Comparison of ENCODE assay signal across 23 cellular contexts in the genomic region with DNA sequence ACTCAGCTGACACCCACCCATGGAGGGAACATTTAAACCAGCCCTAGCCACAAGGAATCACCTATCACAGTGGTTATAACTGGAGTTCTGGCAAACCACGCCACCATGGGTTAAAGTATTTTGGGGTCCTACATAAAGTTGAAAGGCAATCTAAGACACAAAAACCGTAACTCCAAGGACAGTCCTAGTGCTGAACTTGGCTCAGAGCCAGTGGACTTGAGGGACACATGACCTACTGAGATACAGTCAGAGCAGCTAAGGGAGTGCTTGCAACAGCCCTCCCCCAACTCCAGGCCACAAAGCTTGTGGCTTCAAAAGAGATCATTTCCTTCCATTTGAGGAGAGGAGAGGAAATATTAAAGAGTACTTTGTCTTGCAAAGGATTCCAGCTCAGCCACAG.
"Had no signal": no experiment of that assay in that cellular context is flagged by ENCODE, and none has a peak within 500 bp of the region (broad histone marks: within the 10 kb centered on the region; RNA-seq: fewer than 3 reads in every experiment).

No MANE protein-coding gene starts in this region.

- H3K4me1 ChIP-seq: esophagus squamous epithelium, gastroesophageal sphincter, pancreas, suprapubic skin, thyroid gland had no signal

- H3K9me3 Mint-ChIP-seq: nephron, type B pancreatic cell had no signal

- H3K36me3 ChIP-seq: esophagus squamous epithelium, gastroesophageal sphincter, pancreas, suprapubic skin, thyroid gland had no signal

- H3K4me2 ChIP-seq: smooth muscle cell had no signal

- DNase-seq: dermis blood vessel endothelial cell; esophagus squamous epithelium; foreskin fibroblast; glutamatergic neuron; kidney; left cardiac atrium; mesendoderm; naive B cell; occipital lobe; stimulated activated CD4-positive, alpha-beta T cell treated with anti-CD3 and anti-CD28 coated beads, Interleukin-4, amount 100 ng/mL, for 1 hour; stimulated activated CD8-positive, alpha-beta memory T cell treated with anti-CD3 and anti-CD28 coated beads, Interleukin-4, amount 100 ng/mL, for 48 hours; stimulated activated naive CD8-positive, alpha-beta T cell treated with anti-CD3 and anti-CD28 coated beads, Interleukin-15, Interleukin-2, amounts not matched to agents 100 U/mL and 50 U/mL, for 24 hours; thyroid gland had no signal

- H3K36me3 Mint-ChIP-seq: naive B cell; stimulated activated effector memory CD8-positive, alpha-beta T cell treated with anti-CD3 and anti-CD28 coated beads, Interleukin-12 subunit alpha, Interleukin-12 subunit beta, amount 100 ng/mL, for 72 hours; type B pancreatic cell had no signal

- H3K27ac ChIP-seq: esophagus squamous epithelium, gastroesophageal sphincter, pancreas, suprapubic skin, thyroid gland had no signal

- ATAC-seq: gastroesophageal sphincter; left cardiac atrium; pancreas; right cardiac atrium; stimulated activated effector memory CD8-positive, alpha-beta T cell treated with anti-CD3 and anti-CD28 coated beads, Interleukin-12 subunit alpha, Interleukin-12 subunit beta, amount 100 ng/mL, for 72 hours; stimulated activated naive CD8-positive, alpha-beta T cell treated with anti-CD3 and anti-CD28 coated beads, Interleukin-15, Interleukin-2, amounts not matched to agents 100 U/mL and 50 U/mL, for 24 hours had no signal

- H3K27me3 Mint-ChIP-seq: naive B cell, progenitor cell of endocrine pancreas, type B pancreatic cell had no signal

- H3K4me3 Mint-ChIP-seq: naive B cell; nephron; stimulated activated effector memory CD8-positive, alpha-beta T cell treated with anti-CD3 and anti-CD28 coated beads, Interleukin-12 subunit alpha, Interleukin-12 subunit beta, amount 100 ng/mL, for 72 hours; type B pancreatic cell had no signal

- H3K27me3 ChIP-seq: esophagus squamous epithelium, gastroesophageal sphincter, suprapubic skin, thyroid gland had no signal

- H3K9me3 ChIP-seq: esophagus squamous epithelium, gastroesophageal sphincter, pancreas, suprapubic skin, thyroid gland had no signal

- H3K4me3 ChIP-seq: esophagus squamous epithelium, gastroesophageal sphincter, pancreas, smooth muscle cell, suprapubic skin, thyroid gland had no signal

- H3K4me1 Mint-ChIP-seq: naive B cell; nephron; stimulated activated effector memory CD8-positive, alpha-beta T cell treated with anti-CD3 and anti-CD28 coated beads, Interleukin-12 subunit alpha, Interleukin-12 subunit beta, amount 100 ng/mL, for 72 hours had no signal

- FAIRE-seq: kidney, pancreas, urothelium cell line had no signal

- H3K27ac Mint-ChIP-seq: naive B cell; nephron; progenitor cell of endocrine pancreas; stimulated activated effector memory CD8-positive, alpha-beta T cell treated with anti-CD3 and anti-CD28 coated beads, Interleukin-12 subunit alpha, Interleukin-12 subunit beta, amount 100 ng/mL, for 72 hours; type B pancreatic cell had no signal
